24 cellular contexts compared by ENCODE assay signal in the genomic region with DNA sequence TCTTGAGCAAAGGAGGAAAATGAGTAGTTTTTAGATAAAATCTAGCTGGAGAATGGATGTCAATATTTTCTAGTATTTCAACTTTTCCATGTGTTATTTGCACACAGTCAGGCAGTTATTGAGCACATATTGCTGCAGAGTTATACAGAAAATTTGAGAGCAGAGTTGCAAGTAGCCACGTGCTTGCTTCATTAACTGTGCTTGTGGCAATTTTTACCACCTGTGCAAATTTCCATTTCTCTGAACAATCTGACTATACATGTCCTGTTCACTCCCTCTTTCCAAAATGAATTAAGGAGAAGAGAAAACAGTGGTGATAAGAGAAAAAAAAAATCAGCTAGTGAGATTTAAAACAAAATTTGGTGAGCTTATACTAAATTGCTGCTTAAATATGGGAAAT.
"Had no signal": no experiment of that assay in that cellular context is flagged by ENCODE, and none has a peak within 500 bp of the region (broad histone marks: within the 10 kb centered on the region; RNA-seq: fewer than 3 reads in every experiment).

No MANE protein-coding gene starts in this region.

- H2AFZ ChIP-seq: hepatocyte had no signal

- H3K27me3 ChIP-seq: ascending aorta, esophagus muscularis mucosa, hepatocyte, upper lobe of right lung had no signal

- H3K36me3 ChIP-seq: ascending aorta, esophagus muscularis mucosa, lower lobe of right lung, upper lobe of right lung, WERI-Rb-1 had no signal

- DNase-seq: activated CD4-positive, CD25-positive, alpha-beta regulatory T cell treated with anti-CD3 and anti-CD28 coated beads, Interleukin-2, amount 50 U/mL, for 72 hours; activated T-cell treated with anti-CD3 and anti-CD28 coated beads, Interleukin-2, amount 50 U/mL, for 1 hour; central memory CD4-positive, alpha-beta T cell; effector memory CD4-positive, alpha-beta T cell; glutamatergic neuron; immature natural killer cell; lower lobe of right lung; mesendoderm; mucosa of descending colon; occipital lobe; small intestine; stimulated activated CD4-positive, alpha-beta T cell treated with anti-CD3 and anti-CD28 coated beads, Interleukin-2, amount 100 ng/mL, for 48 hours; stimulated activated CD8-positive, alpha-beta memory T cell treated with anti-CD3 and anti-CD28 coated beads, Interleukin-4, amount 100 ng/mL, for 48 hours; stimulated activated naive B cell treated with anti-CD40 and anti-IgM and Interleukin-4, amounts not matched to agents 10 μg/mL and 1 μg/mL and 100 μg/mL, for 72 hours; upper lobe of right lung; WERI-Rb-1 had no signal

- H3K27ac ChIP-seq: ascending aorta, esophagus muscularis mucosa, hepatocyte, lower lobe of right lung, upper lobe of right lung, WERI-Rb-1 had no signal

- H3K27me3 Mint-ChIP-seq: activated T-helper 17 cell treated with anti-CD3 and anti-CD28 coated beads, Interleukin-2, amount 50 U/mL, for 72 hours; stimulated activated naive B cell treated with anti-CD40 and anti-IgM and Interleukin-4, amounts not matched to agents 10 μg/mL and 1 μg/mL and 100 μg/mL, for 72 hours had no signal

- H3K9me3 ChIP-seq: ascending aorta, esophagus muscularis mucosa, lower lobe of right lung, mucosa of descending colon, upper lobe of right lung had no signal

- H3K9me3 Mint-ChIP-seq: activated naive CD4-positive, alpha-beta T cell treated with anti-CD3 and anti-CD28 coated beads, Interleukin-2, amount 50 U/mL, for 72 hours; activated T-helper 17 cell treated with anti-CD3 and anti-CD28 coated beads, Interleukin-2, amount 50 U/mL, for 72 hours; immature natural killer cell; neural crest cell had no signal

- H3K4me2 ChIP-seq: hepatocyte had no signal

- H3K4me3 ChIP-seq: ascending aorta, esophagus muscularis mucosa, hepatocyte, lower lobe of right lung, mucosa of descending colon, upper lobe of right lung had no signal

- ATAC-seq: left lobe of liver, mucosa of descending colon, sciatic nerve had no signal

- H3K79me2 ChIP-seq: hepatocyte had no signal

- H3K27ac Mint-ChIP-seq: activated naive CD4-positive, alpha-beta T cell treated with anti-CD3 and anti-CD28 coated beads, Interleukin-2, amount 50 U/mL, for 72 hours; activated T-helper 17 cell treated with anti-CD3 and anti-CD28 coated beads, Interleukin-2, amount 50 U/mL, for 72 hours; stimulated activated naive B cell treated with anti-CD40 and anti-IgM and Interleukin-4, amounts not matched to agents 10 μg/mL and 1 μg/mL and 100 μg/mL, for 72 hours had no signal

- H3K4me1 Mint-ChIP-seq: activated T-helper 17 cell treated with anti-CD3 and anti-CD28 coated beads, Interleukin-2, amount 50 U/mL, for 72 hours had no signal

- H3K4me3 Mint-ChIP-seq: activated T-helper 17 cell treated with anti-CD3 and anti-CD28 coated beads, Interleukin-2, amount 50 U/mL, for 72 hours; immature natural killer cell; neural crest cell; stimulated activated naive B cell treated with anti-CD40 and anti-IgM and Interleukin-4, amounts not matched to agents 10 μg/mL and 1 μg/mL and 100 μg/mL, for 72 hours had no signal

- H3K36me3 Mint-ChIP-seq: activated naive CD4-positive, alpha-beta T cell treated with anti-CD3 and anti-CD28 coated beads, Interleukin-2, amount 50 U/mL, for 72 hours had no signal
